22 cellular contexts compared by ENCODE assay signal in the genomic region with DNA sequence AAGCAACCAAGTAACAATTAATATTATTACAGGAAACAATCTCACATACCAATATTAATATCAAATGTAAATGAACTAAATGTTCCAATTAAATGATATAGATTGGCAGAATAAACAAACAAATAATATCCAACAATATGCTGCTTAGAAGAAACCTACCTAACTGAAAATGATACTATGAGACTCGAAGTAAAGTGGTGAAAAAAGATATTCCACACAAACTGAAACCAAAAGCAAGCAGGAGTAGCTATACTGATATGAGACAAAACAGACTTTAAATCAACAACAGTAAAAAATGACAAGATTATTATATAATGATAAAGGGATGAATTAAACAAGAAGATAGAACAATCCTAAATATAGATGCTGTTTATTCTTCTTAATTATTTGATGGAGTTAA.
DNase-seq lines count a peak whose midpoint lies in the region; ATAC-seq, FAIRE-seq and TF ChIP-seq lines count a peak whose summit lies in the region.
"Had no signal": no experiment of that assay in that cellular context is flagged by ENCODE, and none has a peak within 500 bp of the region (broad histone marks: within the 10 kb centered on the region; RNA-seq: fewer than 3 reads in every experiment).

No MANE protein-coding gene starts in this region.

- POLR2A ChIA-PET in A549 (lab: Yijun Ruan, JAX): no interaction called here

- no peaks in the 10 kb centered on the region for H3K4me1 ChIP-seq in A549
- H3K4me1 ChIP-seq: BLaER1, SJSA1 had no signal

- no peak overlapping the region for H3K27ac ChIP-seq in A549
- H3K27ac ChIP-seq: BLaER1, SJSA1 had no signal

- no peak overlapping the region for H3K4me3 ChIP-seq in A549
- H3K4me3 ChIP-seq: BLaER1, GM23338, K562, SJSA1 had no signal

- TF ChIP-seq CTCF in A549 (IDR thresholded peaks at IDR 0.05): no peak

- ATAC-seq in A549 (no peak), GM18858 (IDR thresholded peaks at IDR 0.05; ENCODE audit: unreplicated experiment) (peak; percentile 76), GM21723 (IDR thresholded peaks at IDR 0.05; ENCODE audit: unreplicated experiment) (peak; percentile 69), GM21526 (IDR thresholded peaks at IDR 0.05; ENCODE audit: low FRiP score, unreplicated experiment) (no peak), GM21423 (IDR thresholded peaks at IDR 0.05; ENCODE audit: unreplicated experiment) (no peak)
- ATAC-seq: CD8-positive, alpha-beta T cell; GM23338; K562; T-helper 17 cell had no signal

- no peak for TF ChIP-seq RAD21 in A549 (conservative IDR thresholded peaks at IDR 0.05 in 1 of 2, IDR thresholded peaks at IDR 0.05 in 1 of 2)

- CTCF ChIA-PET in A549 (lab: Yijun Ruan, JAX): no interaction called here

- H3K4me2 ChIP-seq in A549: no peak overlapping the region
- H3K4me2 ChIP-seq: BLaER1, GM23338 had no signal

- no peak for TF ChIP-seq POLR2A in A549 (IDR thresholded peaks at IDR 0.05; ENCODE audit: low read length)

- no peak for TF ChIP-seq EP300 in A549 (IDR thresholded peaks at IDR 0.05)

- 0% methylated on average over 1 of the region's 1 CpG for WGBS in A549 (ENCODE audit: missing lambda C conversion rate)

- no peak for DNase-seq in A549 (ENCODE audit: low read depth in 1 of 2, low spot score in 1 of 2)
- DNase-seq in OCI-M1 (lab: John Stamatoyannopoulos, UW): peak; percentile 65
- DNase-seq in NCI-H774 (lab: John Stamatoyannopoulos, UW): no peak
- no peak for DNase-seq in NCI-H526 treated with DMSO at 0.1 percent for 48 hours (lab: John Stamatoyannopoulos, UW)
- DNase-seq: CD8-positive, alpha-beta T cell; DMS53; EL; HCEC 1CT; MV-4-11; NCI-H1417; NCI-H187; NCI-H2227 treated with DMSO at 0.1 percent for 48 hours; NCI-H510A treated with DMSO at 0.1 percent for 48 hours; T-helper 17 cell had no signal

- FAIRE-seq in A549 (lab: Jason Lieb, UNC): peak; percentile 68
- FAIRE-seq: K562 had no signal

- no peaks in the 10 kb centered on the region for H3K9me3 ChIP-seq in A549
- H3K9me3 ChIP-seq: BLaER1, SJSA1 had no signal

TF ChIP-seq in A549, 52 proteins besides CTCF, POLR2A, EP300 and RAD21:
- TF ChIP-seq HOXB5 (CRISPR knock-in tag; IDR thresholded peaks at IDR 0.05) (no peak), TFCP2L1 (CRISPR knock-in tag; IDR thresholded peaks at IDR 0.05) (no peak)
- TF ChIP-seq, protein P1, sequence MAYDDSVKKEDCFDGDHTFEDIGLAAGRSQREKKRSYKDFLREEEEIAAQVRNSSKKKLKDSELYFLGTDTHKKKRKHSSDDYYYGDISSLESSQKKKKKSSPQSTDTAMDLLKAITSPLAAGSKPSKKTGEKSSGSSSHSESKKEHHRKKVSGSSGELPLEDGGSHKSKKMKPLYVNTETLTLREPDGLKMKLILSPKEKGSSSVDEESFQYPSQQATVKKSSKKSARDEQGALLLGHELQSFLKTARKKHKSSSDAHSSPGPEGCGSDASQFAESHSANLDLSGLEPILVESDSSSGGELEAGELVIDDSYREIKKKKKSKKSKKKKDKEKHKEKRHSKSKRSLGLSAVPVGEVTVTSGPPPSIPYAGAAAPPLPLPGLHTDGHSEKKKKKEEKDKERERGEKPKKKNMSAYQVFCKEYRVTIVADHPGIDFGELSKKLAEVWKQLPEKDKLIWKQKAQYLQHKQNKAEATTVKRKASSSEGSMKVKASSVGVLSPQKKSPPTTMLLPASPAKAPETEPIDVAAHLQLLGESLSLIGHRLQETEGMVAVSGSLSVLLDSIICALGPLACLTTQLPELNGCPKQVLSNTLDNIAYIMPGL (CRISPR knock-in tag; IDR thresholded peaks at IDR 0.05; ENCODE audit: borderline replicate concordance): no peak

Comparison
In these comparisons a context has a peak if more than half of its experiments do, and no peak if none do; other contexts are left out.
1. ATAC-seq: peak in GM18858 (single experiment) and GM21723 (single experiment); none in A549 (0 of 2), GM21526 (single experiment) and GM21423 (single experiment).